8 cellular contexts compared by ENCODE assay signal in genomic region chr1:226063362-226064167, GRCh38. TPM values are rescaled to one million over a fixed set of nuclear protein-coding genes. Genes with fewer than 3 reads are reported as not detected.
DNase-seq lines count a peak whose midpoint lies in the region; ATAC-seq and TF ChIP-seq lines count a peak whose summit lies in the region.

No MANE protein-coding gene starts in this region.

- peaks cover 45% of the 10 kb centered on the region for H3K36me3 Mint-ChIP-seq in activated naive CD8-positive, alpha-beta T cell treated with anti-CD3 and anti-CD28 coated beads for 36 hours

- ATAC-seq in GM18505 (IDR thresholded peaks at IDR 0.05; ENCODE audit: unreplicated experiment) (peak; percentile 3), HG03095 (IDR thresholded peaks at IDR 0.05; ENCODE audit: unreplicated experiment) (peak; percentile 13), HG03469 (IDR thresholded peaks at IDR 0.05; ENCODE audit: unreplicated experiment) (no peak)

- H3K4me3 Mint-ChIP-seq in activated naive CD8-positive, alpha-beta T cell treated with anti-CD3 and anti-CD28 coated beads for 36 hours: peak overlapping the region; percentile 100

- H3K4me1 Mint-ChIP-seq in activated naive CD8-positive, alpha-beta T cell treated with anti-CD3 and anti-CD28 coated beads for 36 hours: peaks cover 52% of the 10 kb centered on the region

- intact Hi-C loops in cardiac septum (cut with DNase I) (loop anchor here (1.0 to 5.0 kb wide), 3 partner anchors 64 to 555 kb away; partner anchors contain the start of genes ACBD3 and SDE2), posterior cingulate gyrus (cut with DNase I) (loop anchor here (1.0 to 10.0 kb wide), 4 partner anchors 46 to 635 kb away; partner anchors contain the start of genes ACBD3, LBR and SDE2)

- peak overlapping the region; percentile 100 for H3K27ac Mint-ChIP-seq in activated naive CD8-positive, alpha-beta T cell treated with anti-CD3 and anti-CD28 coated beads for 36 hours

- peak; percentile 49 for DNase-seq in ACHN
- DNase-seq in RPMI8226: peak; percentile 64
- peak; percentile 46 for DNase-seq in activated naive CD8-positive, alpha-beta T cell treated with anti-CD3 and anti-CD28 coated beads for 36 hours
- DNase-seq in cardiac septum (ENCODE audit: low spot score): peak; percentile 81
- peak; percentile 29 to 89 (median 48) for DNase-seq in posterior cingulate gyrus

- no peaks in the 10 kb centered on the region for H3K27me3 Mint-ChIP-seq in activated naive CD8-positive, alpha-beta T cell treated with anti-CD3 and anti-CD28 coated beads for 36 hours

- peak; percentile 49 for TF ChIP-seq POLR2A in GM18505 (IDR thresholded peaks at IDR 0.05; ENCODE audit: borderline replicate concordance, extremely low read depth, insufficient read depth, insufficient read length)

- in situ Hi-C loops in ACHN (cut with HindIII; ENCODE audit: low pct_ligation_motif_present, low pct_unique_long_range_greater_than_20kb, low sequenced_read_pairs): no loop called here

- H3K9me3 Mint-ChIP-seq in activated naive CD8-positive, alpha-beta T cell treated with anti-CD3 and anti-CD28 coated beads for 36 hours: no peaks in the 10 kb centered on the region

RNA-seq across cellular contexts. Expression of gene H3-3A, which starts 1.0 kb away (rescaled TPM):
- total RNA-seq in activated naive CD8-positive, alpha-beta T cell treated with anti-CD3 and anti-CD28 coated beads for 36 hours: 100 to 1,000 TPM; 342 to 363 TPM
- total RNA-seq in cardiac septum: 311 TPM
